27 cellular contexts compared by ENCODE assay signal in genomic region chr13:66895780-66896179, GRCh38.
"Had no signal": no experiment of that assay in that cellular context is flagged by ENCODE, and none has a peak within 500 bp of the region (broad histone marks: within the 10 kb centered on the region; RNA-seq: fewer than 3 reads in every experiment).

No MANE protein-coding gene starts in this region.

- FAIRE-seq: bronchial epithelial cell, endothelial cell of umbilical vein had no signal

- H3K36me3 ChIP-seq: colonic mucosa, gastrocnemius medialis, sigmoid colon, spleen, thoracic aorta had no signal

- H3K4me1 ChIP-seq: colonic mucosa, gastrocnemius medialis, sigmoid colon, spleen had no signal

- H3K36me3 Mint-ChIP-seq: activated naive CD8-positive, alpha-beta T cell treated with anti-CD3 and anti-CD28 coated beads for 36 hours; naive B cell; type B pancreatic cell had no signal

- H3K27ac Mint-ChIP-seq: activated naive CD8-positive, alpha-beta T cell treated with anti-CD3 and anti-CD28 coated beads for 36 hours; activated T-helper 2 cell treated with anti-CD3 and anti-CD28 coated beads, Interferon-gamma antibody, Interleukin-2, Interleukin-4, amounts not matched to agents 10 μg/mL and 5 μg/mL and 100 μg/mL, durations not matched to agents 14 hours and 24 hours and 36 hours; effector memory CD8-positive, alpha-beta T cell; naive B cell; type B pancreatic cell had no signal

- H3K27me3 Mint-ChIP-seq: activated naive CD8-positive, alpha-beta T cell treated with anti-CD3 and anti-CD28 coated beads for 36 hours; effector memory CD8-positive, alpha-beta T cell; naive B cell; type B pancreatic cell had no signal

- H3K4me3 ChIP-seq: colonic mucosa, gastrocnemius medialis, sigmoid colon, spleen, thoracic aorta had no signal

- ATAC-seq: activated T-cell treated with anti-CD3 and anti-CD28 coated beads, Interleukin-2, amount 50 U/mL, for 4 hours; effector memory CD8-positive, alpha-beta T cell; esophagus mucosa; gastrocnemius medialis; left ventricle myocardium superior had no signal

- H3K4me3 Mint-ChIP-seq: activated naive CD8-positive, alpha-beta T cell treated with anti-CD3 and anti-CD28 coated beads for 36 hours; activated T-cell treated with anti-CD3 and anti-CD28 coated beads, Interleukin-2, amount 50 U/mL, for 4 hours; effector memory CD8-positive, alpha-beta T cell; naive B cell; neural crest cell; type B pancreatic cell had no signal

- H3K4me1 Mint-ChIP-seq: activated naive CD8-positive, alpha-beta T cell treated with anti-CD3 and anti-CD28 coated beads for 36 hours had no signal

- H3K27ac ChIP-seq: colonic mucosa, gastrocnemius medialis, sigmoid colon, spleen, thoracic aorta had no signal

- H3K9me3 ChIP-seq: colonic mucosa, gastrocnemius medialis, sigmoid colon, thoracic aorta had no signal

- DNase-seq: activated CD4-positive, alpha-beta T cell treated with anti-CD3 and anti-CD28 coated beads for 4 hours; activated CD4-positive, alpha-beta T cell treated with anti-CD3 and anti-CD28 coated beads, Interleukin-2, amount 50 U/mL, for 48 hours; activated CD4-positive, CD25-positive, alpha-beta regulatory T cell; activated CD8-positive, alpha-beta memory T cell treated with anti-CD3 and anti-CD28 coated beads, Interleukin-2, amount 50 U/mL, for 48 hours; activated naive CD4-positive, alpha-beta T cell treated with Interleukin-2 at 50 U/mL for 16 hours; activated naive CD8-positive, alpha-beta T cell treated with anti-CD3 and anti-CD28 coated beads for 36 hours; activated T-cell treated with anti-CD3 and anti-CD28 coated beads, Interleukin-2, amount 50 U/mL, for 4 hours; amniotic stem cell; colonic mucosa; dorsolateral prefrontal cortex; effector memory CD8-positive, alpha-beta T cell; gastrocnemius medialis; hypothalamus; left ventricle myocardium superior; naive B cell; sigmoid colon; spleen; stimulated activated CD4-positive, alpha-beta T cell treated with anti-CD3 and anti-CD28 coated beads, Interleukin-4, amount 100 ng/mL, for 1 hour; stimulated activated naive CD4-positive, alpha-beta T cell treated with Interleukin-2 at 50 U/mL for 16 hours; T-helper 1 cell had no signal

- H3K9me3 Mint-ChIP-seq: activated naive CD8-positive, alpha-beta T cell treated with anti-CD3 and anti-CD28 coated beads for 36 hours; activated T-helper 2 cell treated with anti-CD3 and anti-CD28 coated beads, Interferon-gamma antibody, Interleukin-2, Interleukin-4, amounts not matched to agents 10 μg/mL and 5 μg/mL and 100 μg/mL, durations not matched to agents 14 hours and 24 hours and 36 hours; type B pancreatic cell had no signal

- H3K27me3 ChIP-seq: colonic mucosa, dorsolateral prefrontal cortex, gastrocnemius medialis, sigmoid colon, spleen had no signal
